21 cellular contexts compared by ENCODE assay signal in the genomic region with DNA sequence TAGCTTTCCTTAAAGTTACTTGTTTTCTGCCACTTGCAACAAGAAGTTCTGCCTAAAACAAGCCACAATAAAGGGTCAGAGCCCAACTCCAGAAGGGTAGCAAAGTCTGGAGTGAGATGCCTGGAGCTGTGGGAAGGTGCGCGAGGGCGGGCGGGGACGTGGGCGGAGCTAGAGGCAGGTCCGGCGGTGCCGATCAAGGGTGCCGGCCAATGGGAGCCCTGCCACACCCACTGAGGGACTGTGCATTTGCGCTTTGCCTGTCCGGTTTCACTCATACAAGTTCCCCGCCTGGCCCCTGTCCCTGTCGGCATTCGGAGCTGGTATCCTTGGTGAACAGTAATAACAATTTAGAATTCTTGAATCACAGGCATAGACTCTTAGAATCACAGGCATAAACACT.
A peak's percentile ranks its signal among the peaks of the same experiment; 100 is the strongest.
DNase-seq lines count a peak whose midpoint lies in the region; ATAC-seq, FAIRE-seq and TF ChIP-seq lines count a peak whose summit lies in the region.
"Had no signal": no experiment of that assay in that cellular context is flagged by ENCODE, and none has a peak within 500 bp of the region (broad histone marks: within the 10 kb centered on the region; RNA-seq: fewer than 3 reads in every experiment).

No MANE protein-coding gene starts in this region.

- TF ChIP-seq POLR2A in breast epithelium (IDR thresholded peaks at IDR 0.05), result no peak
- TF ChIP-seq POLR2A in H1 (IDR thresholded peaks at IDR 0.05; ENCODE audit: control extremely low read depth in 1 of 2, low read depth in 2 of 2, low read length in 2 of 2), result no peak
- no peak for TF ChIP-seq POLR2A in upper lobe of left lung (IDR thresholded peaks at IDR 0.05)

- no peaks in the 10 kb centered on the region for H3K79me1 ChIP-seq in H1 (ENCODE audit: low read depth, low read length)

- H2BK120ac ChIP-seq in H1 (replicated peaks; ENCODE audit: low read depth, low read length), result no peak overlapping the region

- peaks cover 18% of the 10 kb centered on the region for H3K9me3 Mint-ChIP-seq in MCF 10A (ENCODE audit: unreplicated experiment)

- no peak overlapping the region for H4K5ac ChIP-seq in H1 (ENCODE audit: insufficient read length, low read depth, low read length)

- H3K36me3 ChIP-seq in breast epithelium (no peaks in the 10 kb centered on the region), H1 (ENCODE audit: control insufficient read depth in 2 of 4, insufficient read depth in 4 of 4, low read length in 3 of 4) (no peaks in the 10 kb centered on the region), left lung (no peaks in the 10 kb centered on the region), upper lobe of left lung (no peaks in the 10 kb centered on the region), kidney (ENCODE audit: control insufficient read depth in 1 of 2, insufficient read depth in 2 of 2, low read length in 2 of 2) (no peaks in the 10 kb centered on the region)

- H3K4me1 Mint-ChIP-seq in MCF 10A (ENCODE audit: insufficient read depth, unreplicated experiment), result no peaks in the 10 kb centered on the region
- H3K4me1 Mint-ChIP-seq: activated naive CD8-positive, alpha-beta T cell treated with anti-CD3 and anti-CD28 coated beads, Interleukin-2, amount 50 U/mL, for 24 hours; activated T-helper 17 cell treated with anti-CD3 and anti-CD28 coated beads, Interleukin-2, amount 50 U/mL, for 72 hours; naive thymus-derived CD4-positive, alpha-beta T cell; stimulated activated effector memory CD8-positive, alpha-beta T cell treated with anti-CD3 and anti-CD28 coated beads, Interleukin-12 subunit alpha, Interleukin-12 subunit beta, amount 100 ng/mL, for 72 hours had no signal

- H2AFZ ChIP-seq in H1 (ENCODE audit: low read length), result 0 out of 2 replicates have a peak overlapping the region, but pooled peaks have one; percentile 43

- H2BK20ac ChIP-seq in H1 (ENCODE audit: low read length), result no peak overlapping the region

- no peak overlapping the region for H3K23ac ChIP-seq in H1 (ENCODE audit: insufficient read length)

- WGBS in H1 (ENCODE audit: extremely low coverage in 1 of 2, insufficient coverage in 1 of 2, insufficient read length in 1 of 2, insufficient replicate concordance in 2 of 2, low coverage in 1 of 2, low lambda C conversion rate in 2 of 2, missing lambda C conversion rate in 1 of 2), 2 experiments, result 85% methylated on average over 14 of the region's 15 CpGs; no CpG with 5 or more reads in 1 of the 2 experiments
- 33 to 60% methylated on average over 9 to 15 of the region's 15 CpGs for WGBS in upper lobe of left lung, 2 donors

- BruUV-seq in MCF 10A (replicated peaks; lab: Mats Ljungman, UMichigan), result no TSS peak

- H3K27me3 Mint-ChIP-seq in MCF 10A (ENCODE audit: insufficient read depth, unreplicated experiment), result no peaks in the 10 kb centered on the region
- H3K27me3 Mint-ChIP-seq: activated naive CD8-positive, alpha-beta T cell treated with anti-CD3 and anti-CD28 coated beads, Interleukin-2, amount 50 U/mL, for 24 hours had no signal

- H3K4ac ChIP-seq in H1 (replicated peaks; ENCODE audit: insufficient read length, low read depth, low read length), result no peak overlapping the region

- H4K8ac ChIP-seq in H1 (ENCODE audit: extremely low read depth, insufficient read depth, low read length), result no peak overlapping the region

- intact Hi-C loops in MCF 10A (cut with micrococcal nuclease), result no loop called here
- intact Hi-C loops in breast epithelium (cut with DNase I; ENCODE audit: low total_unique reads), result no loop called here
- intact Hi-C loops in left lung (cut with DNase I), result no loop called here
- intact Hi-C loops in kidney (cut with DNase I), result no loop called here

- POLR2A ChIA-PET in MCF 10A (lab: Yijun Ruan, JAX), result interaction anchor here (1.0 kb wide), 1 partner anchor 12 kb away, joined by 3 read pairs; no protein-coding TSS in a partner anchor
- POLR2A ChIA-PET in H1 (lab: Charles Lee; ENCODE audit: partially characterized antibody), result interaction anchor here (1.1 to 2.0 kb wide), 4 partner anchors 8 to 16 kb away, joined by 3 to 5 read pairs (median 4); no protein-coding TSS in a partner anchor

- FAIRE-seq in H1 (lab: Jason Lieb, UNC) (no peak), kidney (lab: Jason Lieb, UNC) (no peak)
- FAIRE-seq: A204.1, bronchial epithelial cell had no signal

- H3K79me2 ChIP-seq in H1 (ENCODE audit: control insufficient read depth in 1 of 2, insufficient read depth in 2 of 2, low read length in 2 of 2), result no peaks in the 10 kb centered on the region

- H3K4me3 Mint-ChIP-seq in MCF 10A (ENCODE audit: unreplicated experiment), result no peak overlapping the region
- H3K4me3 Mint-ChIP-seq: activated naive CD8-positive, alpha-beta T cell treated with anti-CD3 and anti-CD28 coated beads, Interleukin-2, amount 50 U/mL, for 24 hours; activated T-helper 17 cell treated with anti-CD3 and anti-CD28 coated beads, Interleukin-2, amount 50 U/mL, for 72 hours; naive thymus-derived CD4-positive, alpha-beta T cell; stimulated activated effector memory CD8-positive, alpha-beta T cell treated with anti-CD3 and anti-CD28 coated beads, Interleukin-12 subunit alpha, Interleukin-12 subunit beta, amount 100 ng/mL, for 72 hours had no signal

- H3K9me3 ChIP-seq in breast epithelium (peaks cover 0 to 13% of the 10 kb centered on the region in 2 donors), H1 (ENCODE audit: insufficient read depth in 2 of 2, low read depth in 1 of 2, low read length in 1 of 2) (0 out of 4 replicates have a peak, but pooled peaks cover 0 to 3% of the 10 kb centered on the region in 2 experiments), left lung (peaks cover 0 to 22% of the 10 kb centered on the region in 2 donors), upper lobe of left lung (peaks cover 0 to 18% (median 13%) of the 10 kb centered on the region in 4 donors), kidney (ENCODE audit: control insufficient read depth in 1 of 2, low read length in 2 of 2) (peaks cover 0 to 9% of the 10 kb centered on the region in 2 donors)

- no peak overlapping the region for H2BK15ac ChIP-seq in H1 (ENCODE audit: low read length)

- TF ChIP-seq CTCF in MCF 10A (IDR thresholded peaks at IDR 0.05; ENCODE audit: unreplicated experiment), result no peak
- TF ChIP-seq CTCF in breast epithelium (IDR thresholded peaks at IDR 0.05), result no peak
- no peak for TF ChIP-seq CTCF in H1 (IDR thresholded peaks at IDR 0.05; ENCODE audit: control extremely low read depth in 1 of 3, insufficient read depth in 1 of 3, low read depth in 1 of 3, low read length in 3 of 3)
- TF ChIP-seq CTCF in left lung (IDR thresholded peaks at IDR 0.05), result no peak
- no peak for TF ChIP-seq CTCF in upper lobe of left lung (IDR thresholded peaks at IDR 0.05)
- no peak for TF ChIP-seq CTCF in kidney (IDR thresholded peaks at IDR 0.05; ENCODE audit: borderline replicate concordance, extremely low read depth, insufficient read depth)

- TF ChIP-seq RAD21 in H1 (IDR thresholded peaks at IDR 0.05 in 1 of 2, conservative IDR thresholded peaks at IDR 0.05 in 1 of 2; ENCODE audit: low read depth in 2 of 2, low read length in 2 of 2), result no peak

- no peak overlapping the region for H3K56ac ChIP-seq in H1 (replicated peaks; ENCODE audit: insufficient read length, low read depth, low read length)

- H3K9ac ChIP-seq in H1 (replicated peaks in 1 of 4; ENCODE audit: extremely low read depth in 1 of 4, low read depth in 3 of 4, low read length in 3 of 4), result no peak overlapping the region
- no peak overlapping the region for H3K9ac ChIP-seq in kidney (ENCODE audit: low read length in 2 of 2)
- H3K9ac ChIP-seq: BLaER1 treated with 17β-estradiol and CSF1 and Interleukin-3, amounts not matched to agents 10 nM and 100 nM had no signal

- peaks cover 0 to 11% of the 10 kb centered on the region in 2 donors for H3K27me3 ChIP-seq in breast epithelium
- no peaks in the 10 kb centered on the region for H3K27me3 ChIP-seq in H1 (replicated peaks in 1 of 4; ENCODE audit: control insufficient read depth in 3 of 4, extremely low read depth in 1 of 4, insufficient read depth in 3 of 4, low read length in 3 of 4)
- peaks cover 0 to 23% of the 10 kb centered on the region in 2 donors for H3K27me3 ChIP-seq in left lung
- H3K27me3 ChIP-seq in upper lobe of left lung, result no peaks in the 10 kb centered on the region
- H3K27me3 ChIP-seq: BLaER1 treated with 17β-estradiol and CSF1 and Interleukin-3, amounts not matched to agents 10 nM and 100 nM had no signal

- no peak overlapping the region for H3K14ac ChIP-seq in H1 (ENCODE audit: insufficient read length)

- no peaks in the 10 kb centered on the region for H3K4me1 ChIP-seq in breast epithelium
- H3K4me1 ChIP-seq in H1 (replicated peaks in 1 of 4; ENCODE audit: control insufficient read depth in 3 of 4, insufficient read depth in 4 of 4, low read length in 3 of 4), result no peaks in the 10 kb centered on the region
- H3K4me1 ChIP-seq in left lung, result no peaks in the 10 kb centered on the region
- H3K4me1 ChIP-seq in upper lobe of left lung, result no peaks in the 10 kb centered on the region
- H3K4me1 ChIP-seq in kidney (ENCODE audit: control insufficient read depth in 1 of 2, insufficient read depth in 1 of 2, low read depth in 1 of 2, low read length in 2 of 2), result peaks cover 0 to 5% of the 10 kb centered on the region in 2 donors

- TF ChIP-seq EP300 in H1 (IDR thresholded peaks at IDR 0.05; ENCODE audit: borderline replicate concordance in 1 of 2, low read depth in 2 of 2, low read length in 2 of 2) (no peak), upper lobe of left lung (IDR thresholded peaks at IDR 0.05) (no peak)

- H2BK5ac ChIP-seq in H1 (ENCODE audit: low read depth, low read length), result no peak overlapping the region

- H3K27ac ChIP-seq in breast epithelium (no peak overlapping the region), H1 (ENCODE audit: low read depth, low read length) (no peak overlapping the region), left lung (no peak overlapping the region), upper lobe of left lung (no peak overlapping the region), kidney (ENCODE audit: low read depth in 2 of 2, low read length in 2 of 2) (no peak overlapping the region)
- H3K27ac ChIP-seq: dorsolateral prefrontal cortex had no signal

- H3K4me3 ChIP-seq in breast epithelium (no peak overlapping the region), H1 (ENCODE audit: extremely low read depth in 1 of 4, insufficient read depth in 2 of 4, low read depth in 3 of 4, low read length in 4 of 4) (no peak overlapping the region), left lung (no peak overlapping the region), upper lobe of left lung (no peak overlapping the region), kidney (ENCODE audit: low read length in 2 of 2) (no peak overlapping the region)
- H3K4me3 ChIP-seq: BLaER1 treated with 17β-estradiol and CSF1 and Interleukin-3, amounts not matched to agents 10 nM and 100 nM; dorsolateral prefrontal cortex had no signal

- no peaks in the 10 kb centered on the region for H3K23me2 ChIP-seq in H1 (ENCODE audit: low read depth, low read length)

- peak overlapping the region in 1 of 2 experiments; percentile 9; a peak in 2 of 4 replicates for H3K4me2 ChIP-seq in H1 (ENCODE audit: insufficient read depth in 1 of 2, low read depth in 2 of 2, low read length in 2 of 2)

- H3K18ac ChIP-seq in H1 (ENCODE audit: extremely low read depth, low read length), result no peak overlapping the region

- H4K91ac ChIP-seq in H1 (replicated peaks; ENCODE audit: insufficient read length, low read length), result no peak overlapping the region

- DNase-seq in MCF 10A (ENCODE audit: unreplicated experiment) (peak; percentile 26), breast epithelium (ENCODE audit: low spot score in 2 of 2) (no peak), H1 (ENCODE audit: low read depth in 1 of 2, low spot score in 2 of 2) (peak in 1 of 2 experiments; percentile 61), left lung (peak in 1 of 2 donors; percentile 84), upper lobe of left lung (peak; percentile 39 to 87), kidney (no peak), NCI-H524 (lab: John Stamatoyannopoulos, UW) (no peak)
- DNase-seq: activated naive CD8-positive, alpha-beta T cell treated with anti-CD3 and anti-CD28 coated beads, Interleukin-2, amount 50 U/mL, for 24 hours; DMS 273 treated with DMSO at 0.1 percent for 48 hours; dorsolateral prefrontal cortex; HCEC 1CT; Karpas-422; naive thymus-derived CD4-positive, alpha-beta T cell; T-helper 1 cell had no signal

- H3K27ac Mint-ChIP-seq in MCF 10A (ENCODE audit: low read depth, unreplicated experiment), result no peak overlapping the region
- H3K27ac Mint-ChIP-seq: activated naive CD8-positive, alpha-beta T cell treated with anti-CD3 and anti-CD28 coated beads, Interleukin-2, amount 50 U/mL, for 24 hours; activated T-helper 17 cell treated with anti-CD3 and anti-CD28 coated beads, Interleukin-2, amount 50 U/mL, for 72 hours; naive thymus-derived CD4-positive, alpha-beta T cell; progenitor cell of endocrine pancreas; stimulated activated effector memory CD8-positive, alpha-beta T cell treated with anti-CD3 and anti-CD28 coated beads, Interleukin-12 subunit alpha, Interleukin-12 subunit beta, amount 100 ng/mL, for 72 hours had no signal

- no peaks in the 10 kb centered on the region for H4K20me1 ChIP-seq in H1 (replicated peaks in 1 of 2; ENCODE audit: control insufficient read depth in 1 of 2, insufficient read depth in 2 of 2, low read length in 2 of 2)
- H4K20me1 ChIP-seq: BLaER1 treated with 17β-estradiol and CSF1 and Interleukin-3, amounts not matched to agents 10 nM and 100 nM had no signal

- no peak overlapping the region for H2BK12ac ChIP-seq in H1 (ENCODE audit: low read depth, low read length)

- CTCF ChIA-PET in MCF 10A (lab: Yijun Ruan, JAX), result no interaction called here
- CTCF ChIA-PET in H1 (lab: Charles Lee; ENCODE audit: partially characterized antibody), result interaction anchor here (0.8 to 1.4 kb wide), 5 partner anchors 8 to 120 kb away, joined by 3 to 4 read pairs (median 3); no protein-coding TSS in a partner anchor

- H3K36me3 Mint-ChIP-seq in MCF 10A (ENCODE audit: insufficient read depth, unreplicated experiment), result no peaks in the 10 kb centered on the region
- H3K36me3 Mint-ChIP-seq: stimulated activated effector memory CD8-positive, alpha-beta T cell treated with anti-CD3 and anti-CD28 coated beads, Interleukin-12 subunit alpha, Interleukin-12 subunit beta, amount 100 ng/mL, for 72 hours had no signal

- ATAC-seq in left lung (peak; percentile 83), upper lobe of left lung (ENCODE audit: low FRiP score in 2 of 2) (peak; percentile 40 to 43), GM21447 (IDR thresholded peaks at IDR 0.05; ENCODE audit: unreplicated experiment) (no peak)
- ATAC-seq: activated naive CD8-positive, alpha-beta T cell treated with anti-CD3 and anti-CD28 coated beads, Interleukin-2, amount 50 U/mL, for 24 hours; activated T-helper 17 cell treated with anti-CD3 and anti-CD28 coated beads, Interleukin-2, amount 50 U/mL, for 72 hours; naive thymus-derived CD4-positive, alpha-beta T cell; stimulated activated effector memory CD8-positive, alpha-beta T cell treated with anti-CD3 and anti-CD28 coated beads, Interleukin-12 subunit alpha, Interleukin-12 subunit beta, amount 100 ng/mL, for 72 hours had no signal

- no peak overlapping the region for H2AK5ac ChIP-seq in H1 (ENCODE audit: low read depth, low read length)

Comparison
In these comparisons a context has a peak if more than half of its experiments do, and no peak if none do; other contexts are left out.
1. DNase-seq: peak in MCF 10A (single experiment) and upper lobe of left lung (2 of 2); none in breast epithelium (0 of 2), kidney (single experiment) and NCI-H524 (0 of 2).